25 cellular contexts compared by ENCODE assay signal in genomic region chr1:232886304-232886703, GRCh38.
"Had no signal": no experiment of that assay in that cellular context is flagged by ENCODE, and none has a peak within 500 bp of the region (broad histone marks: within the 10 kb centered on the region; RNA-seq: fewer than 3 reads in every experiment).

No MANE protein-coding gene starts in this region.

- DNase-seq: activated CD4-positive, alpha-beta T cell treated with anti-CD3 and anti-CD28 coated beads for 48 hours; activated CD4-positive, CD25-positive, alpha-beta regulatory T cell; activated CD8-positive, alpha-beta T cell treated with anti-CD3 and anti-CD28 coated beads for 36 hours; activated effector memory CD4-positive, alpha-beta T cell treated with Interleukin-2 at 50 U/mL for 16 hours; activated naive CD4-positive, alpha-beta T cell treated with anti-CD3 and anti-CD28 coated beads, Interleukin-2, amount 50 U/mL, for 16 hours; activated T-cell treated with anti-CD3 and anti-CD28 coated beads, Interleukin-2, amount 50 U/mL, for 4 hours; body of pancreas; dorsolateral prefrontal cortex; gastrocnemius medialis; head of caudate nucleus; kidney glomerular epithelial cell; left ventricle myocardium superior; mesenchymal stem cell; mucosa of descending colon; naive B cell; right cardiac atrium; stimulated activated CD4-positive, alpha-beta T cell treated with anti-CD3 and anti-CD28 coated beads, Interleukin-2, amount 100 ng/mL, for 48 hours; stimulated activated naive CD8-positive, alpha-beta T cell treated with anti-CD3 and anti-CD28 coated beads, Interleukin-15, amount 100 ng/mL, for 72 hours; SW 1271; trophoblast cell had no signal

- H3K9me3 ChIP-seq: body of pancreas, gastrocnemius medialis, mucosa of descending colon, prostate gland, suprapubic skin, vagina had no signal

- H3K27me3 ChIP-seq: body of pancreas, gastrocnemius medialis, vagina had no signal

- H3K4me1 ChIP-seq: body of pancreas, prostate gland, suprapubic skin, vagina had no signal

- H3K4me3 ChIP-seq: body of pancreas, dorsolateral prefrontal cortex, gastrocnemius medialis, mucosa of descending colon, prostate gland, skin epidermis, suprapubic skin, vagina had no signal

- H3K27ac ChIP-seq: body of pancreas, dorsolateral prefrontal cortex, epithelial cell of prostate, gastrocnemius medialis, prostate gland, skin epidermis, suprapubic skin, vagina had no signal

- ATAC-seq: activated CD8-positive, alpha-beta T cell treated with anti-CD3 and anti-CD28 coated beads for 36 hours; activated T-cell treated with anti-CD3 and anti-CD28 coated beads, Interleukin-2, amount 50 U/mL, for 4 hours; body of pancreas; gastrocnemius medialis; left ventricle myocardium superior; mucosa of descending colon; right cardiac atrium; stimulated activated naive CD8-positive, alpha-beta T cell treated with anti-CD3 and anti-CD28 coated beads, Interleukin-15, amount 100 ng/mL, for 72 hours had no signal

- H3K36me3 ChIP-seq: gastrocnemius medialis, prostate gland, suprapubic skin, vagina had no signal
